In genomic region chr11:35583126-35583525, GRCh38 we compare ENCODE assay signal across 25 cellular contexts. TPM values are rescaled to one million over a fixed set of nuclear protein-coding genes. Genes with fewer than 3 reads are reported as not detected.
DNase-seq lines count a peak whose midpoint lies in the region; ATAC-seq and TF ChIP-seq lines count a peak whose summit lies in the region.
"Had no signal": no experiment of that assay in that cellular context is flagged by ENCODE, and none has a peak within 500 bp of the region (broad histone marks: within the 10 kb centered on the region; RNA-seq: fewer than 3 reads in every experiment).

No MANE protein-coding gene starts in this region.

- no peaks in the 10 kb centered on the region for H3K9me3 Mint-ChIP-seq in osteocyte (ENCODE audit: unreplicated experiment)
- H3K9me3 Mint-ChIP-seq: activated CD4-positive, alpha-beta T cell treated with anti-CD3 and anti-CD28 coated beads, Interleukin-2, amount 10 ng/mL, durations not matched to agents 24 days and 14 days; activated naive CD8-positive, alpha-beta T cell treated with anti-CD3 and anti-CD28 coated beads, Interleukin-2, amount 50 U/mL, for 24 hours; natural killer cell; stimulated activated naive CD8-positive, alpha-beta T cell treated with anti-CD3 and anti-CD28 coated beads, Interleukin-15, Interleukin-2, amounts not matched to agents 100 ng/mL and 50 ng/mL, for 24 hours had no signal

- intact Hi-C loops in left lung (cut with DNase I): no loop called here

- H3K4me3 Mint-ChIP-seq in osteocyte (ENCODE audit: unreplicated experiment): no peak overlapping the region
- H3K4me3 Mint-ChIP-seq: activated CD4-positive, alpha-beta T cell treated with anti-CD3 and anti-CD28 coated beads, Interleukin-2, amount 10 ng/mL, durations not matched to agents 24 days and 14 days; activated naive CD8-positive, alpha-beta T cell treated with anti-CD3 and anti-CD28 coated beads, Interleukin-2, amount 50 U/mL, for 24 hours; natural killer cell; stimulated activated naive CD8-positive, alpha-beta T cell treated with anti-CD3 and anti-CD28 coated beads, Interleukin-15, Interleukin-2, amounts not matched to agents 100 ng/mL and 50 ng/mL, for 24 hours had no signal

- no peaks in the 10 kb centered on the region for H3K27me3 Mint-ChIP-seq in osteocyte (ENCODE audit: unreplicated experiment)

- DNase-seq in EL: peak; percentile 66
- DNase-seq in RWPE2 (ENCODE audit: low spot score): no peak
- DNase-seq in epithelial cell of prostate (ENCODE audit: low read depth, low spot score): no peak
- no peak for DNase-seq in osteocyte (ENCODE audit: extremely low spot score, unreplicated experiment)
- DNase-seq in epidermal melanocyte (ENCODE audit: insufficient read length, low spot score): no peak
- no peak for DNase-seq in left lung
- DNase-seq in NCI-H2227 (lab: John Stamatoyannopoulos, UW; ENCODE audit: unreplicated experiment): no peak
- DNase-seq in NCI-H446 (lab: John Stamatoyannopoulos, UW): no peak
- DNase-seq: activated CD4-positive, alpha-beta T cell treated with anti-CD3 and anti-CD28 coated beads, Interleukin-2, amount 10 ng/mL, durations not matched to agents 24 days and 14 days; activated CD8-positive, alpha-beta memory T cell treated with anti-CD3 and anti-CD28 coated beads, Interleukin-2, amount 50 U/mL, for 4 hours; activated naive CD8-positive, alpha-beta T cell treated with anti-CD3 and anti-CD28 coated beads, Interleukin-2, amount 50 U/mL, for 24 hours; BE2C; Calu3; central memory CD4-positive, alpha-beta T cell; effector CD4-positive, alpha-beta T cell; esophagus squamous epithelium; GOT3; natural killer cell; NCI-H1436 treated with DMSO at 0.1 percent for 48 hours; sigmoid colon; stimulated activated CD4-positive, alpha-beta T cell treated with anti-CD3 and anti-CD28 coated beads, Interleukin-2, amount 100 ng/mL, for 24 hours; trophoblast cell had no signal

- no peaks in the 10 kb centered on the region for H3K36me3 ChIP-seq in RWPE2 (ENCODE audit: low read depth)
- no peaks in the 10 kb centered on the region for H3K36me3 ChIP-seq in left lung
- H3K36me3 ChIP-seq: BE2C, esophagus squamous epithelium, sigmoid colon had no signal

- ATAC-seq in RWPE2 (ENCODE audit: low read depth) (no peak), left lung (no peak)
- ATAC-seq: activated naive CD8-positive, alpha-beta T cell treated with anti-CD3 and anti-CD28 coated beads, Interleukin-2, amount 50 U/mL, for 24 hours; natural killer cell had no signal

- H3K27ac Mint-ChIP-seq in osteocyte (ENCODE audit: unreplicated experiment): peak overlapping the region; percentile 39
- H3K27ac Mint-ChIP-seq: activated CD4-positive, alpha-beta T cell treated with anti-CD3 and anti-CD28 coated beads, Interleukin-2, amount 10 ng/mL, durations not matched to agents 24 days and 14 days; activated naive CD8-positive, alpha-beta T cell treated with anti-CD3 and anti-CD28 coated beads, Interleukin-2, amount 50 U/mL, for 24 hours; natural killer cell; stimulated activated naive CD8-positive, alpha-beta T cell treated with anti-CD3 and anti-CD28 coated beads, Interleukin-15, Interleukin-2, amounts not matched to agents 100 ng/mL and 50 ng/mL, for 24 hours had no signal

- peak overlapping the region; percentile 68 for H3K27ac ChIP-seq in RWPE2 (ENCODE audit: poor library complexity, severe bottlenecking)
- H3K27ac ChIP-seq in epithelial cell of prostate: peak overlapping the region; percentile 72
- H3K27ac ChIP-seq in left lung: no peak overlapping the region
- H3K27ac ChIP-seq: esophagus squamous epithelium, parathyroid adenoma, sigmoid colon had no signal

- H3K4me3 ChIP-seq in RWPE2 (ENCODE audit: severe bottlenecking) (no peak overlapping the region), left lung (no peak overlapping the region)
- H3K4me3 ChIP-seq: esophagus squamous epithelium, sigmoid colon had no signal

- H3K27me3 ChIP-seq in RWPE2 (ENCODE audit: insufficient read depth, poor library complexity, severe bottlenecking): no peaks in the 10 kb centered on the region
- peaks cover 0 to 9% of the 10 kb centered on the region in 2 donors for H3K27me3 ChIP-seq in left lung
- H3K27me3 ChIP-seq: BE2C, sigmoid colon had no signal

- no peak for TF ChIP-seq CTCF in RWPE2 (IDR thresholded peaks at IDR 0.05; ENCODE audit: poor library complexity, severe bottlenecking)
- no peak for TF ChIP-seq CTCF in osteocyte (IDR thresholded peaks at IDR 0.05)
- no peak for TF ChIP-seq CTCF in left lung (IDR thresholded peaks at IDR 0.05)

- H3K4me1 ChIP-seq in RWPE2 (ENCODE audit: insufficient read depth, poor library complexity, severe bottlenecking) (peaks cover 33% of the 10 kb centered on the region), left lung (peaks cover 0 to 3% of the 10 kb centered on the region in 2 donors)
- H3K4me1 ChIP-seq: BE2C, parathyroid adenoma, sigmoid colon had no signal

- no peaks in the 10 kb centered on the region for H3K9me3 ChIP-seq in RWPE2 (ENCODE audit: severe bottlenecking)
- H3K9me3 ChIP-seq in left lung: no peaks in the 10 kb centered on the region
- H3K9me3 ChIP-seq: BE2C, esophagus squamous epithelium, sigmoid colon had no signal

- H3K36me3 Mint-ChIP-seq in osteocyte (ENCODE audit: unreplicated experiment): no peaks in the 10 kb centered on the region
- H3K36me3 Mint-ChIP-seq: natural killer cell had no signal

- H3K4me1 Mint-ChIP-seq in osteocyte (ENCODE audit: unreplicated experiment): peaks cover 58% of the 10 kb centered on the region
- H3K4me1 Mint-ChIP-seq: activated CD4-positive, alpha-beta T cell treated with anti-CD3 and anti-CD28 coated beads, Interleukin-2, amount 10 ng/mL, durations not matched to agents 24 days and 14 days; activated naive CD8-positive, alpha-beta T cell treated with anti-CD3 and anti-CD28 coated beads, Interleukin-2, amount 50 U/mL, for 24 hours; natural killer cell had no signal

RNA-seq across cellular contexts. Expression of gene FJX1, which starts 35.1 kb away (rescaled TPM):
- total RNA-seq in osteocyte: 20.2 and 21.6 TPM in 2 replicates
- 1 to 10 TPM; 5.1 to 6.6 TPM for total RNA-seq in left lung
- total RNA-seq: natural killer cell had no signal

RNA-seq across cellular contexts. Expression of gene PAMR1, which starts 57.7 kb away (rescaled TPM):
- total RNA-seq in osteocyte (3.8 and 4.4 TPM in 2 replicates), left lung (10 to 100 TPM in 1 of 2 donors, under 1 TPM in 1; 0.65 to 14.4 TPM)
- total RNA-seq: activated CD4-positive, alpha-beta T cell treated with anti-CD3 and anti-CD28 coated beads, Interleukin-2, amount 10 ng/mL, durations not matched to agents 24 days and 14 days; Calu3; G401; natural killer cell had no signal

Comparison
In these comparisons a context has a peak if more than half of its experiments do, and no peak if none do; other contexts are left out.
1. H3K27ac ChIP-seq: peak in RWPE2 (single experiment) and epithelial cell of prostate (single experiment); none in left lung (0 of 2).